23 cellular contexts compared by ENCODE assay signal in genomic region chr15:71506946-71507345, GRCh38.
A peak's percentile ranks its signal among the peaks of the same experiment; 100 is the strongest.
DNase-seq lines count a peak whose midpoint lies in the region; ATAC-seq, FAIRE-seq and TF ChIP-seq lines count a peak whose summit lies in the region.
"Had no signal": no experiment of that assay in that cellular context is flagged by ENCODE, and none has a peak within 500 bp of the region (broad histone marks: within the 10 kb centered on the region; RNA-seq: fewer than 3 reads in every experiment).

No MANE protein-coding gene starts in this region.

- no TSS peak for BruUV-seq in GM12878 (replicated peaks; lab: Mats Ljungman, UMichigan)

- no peaks in the 10 kb centered on the region for H4K20me1 ChIP-seq in Karpas-422 (ENCODE audit: insufficient read depth, low read depth, low read length)
- H4K20me1 ChIP-seq in GM12878 (ENCODE audit: control insufficient read depth, insufficient read depth): no peaks in the 10 kb centered on the region; the same call in 1 of the 2 replicates
- H4K20me1 ChIP-seq: BLaER1 had no signal

- peaks cover 42% of the 10 kb centered on the region for H3K4me1 ChIP-seq in Karpas-422 (ENCODE audit: low read length)
- peaks cover 22% of the 10 kb centered on the region for H3K4me1 ChIP-seq in GM12878 (ENCODE audit: control insufficient read depth, insufficient read depth, low read length)
- peaks cover 22% of the 10 kb centered on the region for H3K4me1 ChIP-seq in vagina

- TF ChIP-seq EP300 in GM12878 (IDR thresholded peaks at IDR 0.05; ENCODE audit: borderline replicate concordance in 1 of 2, control insufficient read depth in 1 of 2, low read depth in 2 of 2, low read length in 2 of 2): no peak

- H3K9me2 ChIP-seq in Karpas-422 (replicated peaks; ENCODE audit: insufficient read depth, low read length): no peaks in the 10 kb centered on the region

- peak overlapping the region; percentile 73 for H3K27ac ChIP-seq in Karpas-422 (ENCODE audit: low read length)
- H3K27ac ChIP-seq in GM12878 (ENCODE audit: control insufficient read depth, insufficient read depth): no peak overlapping the region
- H3K27ac ChIP-seq in vagina: peak overlapping the region; percentile 24
- H3K27ac ChIP-seq: BLaER1, GM23248, PC-9, SJCRH30 had no signal

- CTCF ChIA-PET in GM12878 (lab: Yijun Ruan, JAX): no interaction called here

- WGBS in GM12878 (ENCODE audit: insufficient coverage, insufficient replicate concordance, low lambda C conversion rate, missing lambda C conversion rate): 0% methylated on average over 4 of the region's 4 CpGs

- POLR2A ChIA-PET in GM12878 (lab: Charles Lee): no interaction called here

- peak overlapping the region; percentile 16 for H3K4me2 ChIP-seq in Karpas-422 (ENCODE audit: low read depth, low read length, poor library complexity, severe bottlenecking)
- H3K4me2 ChIP-seq in GM12878 (ENCODE audit: control insufficient read depth, insufficient read depth): 0 out of 2 replicates have a peak overlapping the region, but pooled peaks have one; percentile 42
- H3K4me2 ChIP-seq: BLaER1, PC-9 had no signal

- H3K4me3 ChIP-seq in GM12865 (ENCODE audit: low read depth, low read length) (no peak overlapping the region), Karpas-422 (ENCODE audit: low read length) (no peak overlapping the region), GM12878 (no peak overlapping the region), vagina (no peak overlapping the region)
- H3K4me3 ChIP-seq: BLaER1, GM23248, PC-9, SJCRH30 had no signal

- H3K79me2 ChIP-seq in Karpas-422 (ENCODE audit: low read length) (no peaks in the 10 kb centered on the region), GM12878 (ENCODE audit: control insufficient read depth, insufficient read depth, low read length) (no peaks in the 10 kb centered on the region)

- ATAC-seq in GM12878: no peak
- ATAC-seq in HG03039 (IDR thresholded peaks at IDR 0.05; ENCODE audit: unreplicated experiment): no peak
- ATAC-seq in HG03025 (IDR thresholded peaks at IDR 0.05; ENCODE audit: low FRiP score, unreplicated experiment): no peak
- ATAC-seq: Right ventricle myocardium inferior had no signal

- intact Hi-C loops in GM12878 (cut with micrococcal nuclease; ENCODE audit: unreplicated experiment): no loop called here
- intact Hi-C loops in vagina (cut with DNase I): no loop called here

- no peak for FAIRE-seq in GM12878 (lab: Jason Lieb, UNC)
- FAIRE-seq: A204.1 had no signal

- TF ChIP-seq POLR2A in GM12878 (IDR thresholded peaks at IDR 0.05; ENCODE audit: low read depth, low read length) (no peak), vagina (IDR thresholded peaks at IDR 0.05) (no peak)

- SMC1A ChIA-PET in GM12878 (lab: Charles Lee; ENCODE audit: uncharacterized antibody, unreplicated experiment): no interaction called here

- peak; percentile 52 for DNase-seq in GM12865 (ENCODE audit: low read depth)
- peak; percentile 76 for DNase-seq in Karpas-422
- DNase-seq in GM12878 (ENCODE audit: low read depth, low spot score): no peak
- DNase-seq in vagina (ENCODE audit: extremely low spot score in 2 of 2): no peak
- DNase-seq in activated CD4-positive, alpha-beta T cell treated with anti-CD3 and anti-CD28 coated beads for 4 hours: no peak
- DNase-seq: CD4-positive, CD25-positive, alpha-beta regulatory T cell; DMS153; GM23248; H7; NCI-H1092; NCI-H1417 treated with DMSO at 0.1 percent for 48 hours; NCI-H1694 treated with DMSO at 0.1 percent for 48 hours; NCI-H2081; NCI-H226; NCI-H510A; PC-9; SJCRH30; T-helper 1 cell had no signal

- no peaks in the 10 kb centered on the region for H3K9me3 ChIP-seq in Karpas-422 (ENCODE audit: low read length)
- peaks cover 3% of the 10 kb centered on the region; the same call in 1 of the 3 replicates for H3K9me3 ChIP-seq in GM12878 (replicated peaks; ENCODE audit: control insufficient read depth, insufficient read depth, low read length)
- no peaks in the 10 kb centered on the region for H3K9me3 ChIP-seq in vagina
- H3K9me3 ChIP-seq: BLaER1, SJCRH30 had no signal

- H2AFZ ChIP-seq in Karpas-422 (ENCODE audit: low read length) (no peak overlapping the region), GM12878 (ENCODE audit: control insufficient read depth, low read depth, low read length) (no peak overlapping the region; the same call in 1 of the 2 replicates)
- H2AFZ ChIP-seq: GM23248, PC-9 had no signal

- TF ChIP-seq RAD21 in GM12878 (IDR thresholded peaks at IDR 0.05; ENCODE audit: insufficient read depth, low read depth, low read length): no peak

- H3K9ac ChIP-seq in Karpas-422 (ENCODE audit: low read length): no peak overlapping the region
- H3K9ac ChIP-seq in GM12878 (ENCODE audit: control insufficient read depth, insufficient read depth, low read length): no peak overlapping the region
- H3K9ac ChIP-seq: BLaER1, GM23248 had no signal

- H3K27me3 ChIP-seq in Karpas-422 (ENCODE audit: low read length) (no peaks in the 10 kb centered on the region), GM12878 (replicated peaks in 1 of 2; ENCODE audit: control insufficient read depth in 2 of 2, insufficient read depth in 2 of 2, low read length in 1 of 2) (no peaks in the 10 kb centered on the region), vagina (no peaks in the 10 kb centered on the region)
- H3K27me3 ChIP-seq: BLaER1, SJCRH30 had no signal

- TF ChIP-seq CTCF in GM12865 (IDR thresholded peaks at IDR 0.05; ENCODE audit: insufficient read depth, low read depth, low read length, missing control alignments): no peak
- no peak for TF ChIP-seq CTCF in GM12878 (IDR thresholded peaks at IDR 0.05 in 2 of 3, conservative IDR thresholded peaks at IDR 0.05 in 1 of 3; ENCODE audit: control insufficient read depth in 2 of 3, extremely low read depth in 1 of 3, insufficient read depth in 1 of 3, low read depth in 3 of 3, low read length in 3 of 3)
- TF ChIP-seq CTCF in vagina (IDR thresholded peaks at IDR 0.05): no peak

- no peaks in the 10 kb centered on the region for H3K36me3 ChIP-seq in Karpas-422 (ENCODE audit: insufficient read depth, low read length)
- H3K36me3 ChIP-seq in GM12878 (ENCODE audit: control insufficient read depth in 2 of 2, insufficient read depth in 2 of 2, low read length in 1 of 2): no peaks in the 10 kb centered on the region
- H3K36me3 ChIP-seq in vagina: no peaks in the 10 kb centered on the region
- H3K36me3 ChIP-seq: BLaER1, SJCRH30 had no signal

- in situ Hi-C loops in GM12878 (cut with MboI): no loop called here

- RAD21 ChIA-PET in GM12878 (lab: Charles Lee; ENCODE audit: unreplicated experiment): no interaction called here

TF ChIP-seq in GM12878, 131 proteins besides CTCF, POLR2A, EP300 and RAD21:
- TF ChIP-seq BHLHE40 (IDR thresholded peaks at IDR 0.05; ENCODE audit: borderline replicate concordance in 1 of 2, low read depth in 2 of 2, low read length in 1 of 2) (no peak), YY1 (IDR thresholded peaks at IDR 0.05; ENCODE audit: low read depth, low read length) (peak; percentile 40; the same call in 1 of the 2 replicates)

Comparison
In these comparisons a context has a peak if more than half of its experiments do, and no peak if none do; other contexts are left out.
1. DNase-seq: peak in GM12865 (single experiment) and Karpas-422 (single experiment); none in GM12878 (single experiment), vagina (0 of 2) and activated CD4-positive, alpha-beta T cell treated with anti-CD3 and anti-CD28 coated beads for 4 hours (0 of 2).